1 cellular context compared by ENCODE assay signal in genomic region chr18:8367217-8367988, GRCh38.
TF ChIP-seq lines count a peak whose summit lies in the region.

No MANE protein-coding gene starts in this region.

TF ChIP-seq in SK-N-SH, 30 proteins besides CTCF, POLR2A, EP300 and RAD21 (continued from another document):
- TF ChIP-seq USF1 (IDR thresholded peaks at IDR 0.05; ENCODE audit: borderline replicate concordance, low read depth) (no peak), RXRA (IDR thresholded peaks at IDR 0.05; ENCODE audit: borderline replicate concordance, low read depth) (no peak), IRF3 (IDR thresholded peaks at IDR 0.05; ENCODE audit: low read depth, low read length) (no peak), PBX3 (IDR thresholded peaks at IDR 0.05) (no peak)
